In the genomic region with DNA sequence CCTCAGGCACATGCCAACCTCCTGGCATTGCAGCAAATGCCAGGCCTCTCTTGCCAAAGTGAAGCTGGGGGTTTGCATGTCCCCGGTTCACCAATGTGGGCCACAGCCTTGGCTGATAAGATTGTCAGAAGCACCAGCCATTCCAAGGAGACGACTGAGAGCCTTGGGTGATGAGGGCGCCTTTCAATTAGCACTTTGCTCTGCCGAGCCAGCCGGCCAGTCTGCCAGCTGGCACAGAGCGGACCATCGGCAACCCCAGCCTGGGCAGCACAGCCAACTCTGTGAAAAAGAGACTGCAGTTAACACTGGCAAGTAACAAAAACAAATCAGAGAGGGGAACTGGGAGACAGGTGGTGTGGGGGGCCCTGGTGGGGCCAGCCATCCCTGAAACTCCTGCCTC, we compare ENCODE assay signal across 20 cellular contexts.
DNase-seq lines count a peak whose midpoint lies in the region; ATAC-seq, FAIRE-seq and TF ChIP-seq lines count a peak whose summit lies in the region.
"Had no signal": no experiment of that assay in that cellular context is flagged by ENCODE, and none has a peak within 500 bp of the region (broad histone marks: within the 10 kb centered on the region; RNA-seq: fewer than 3 reads in every experiment).

No MANE protein-coding gene starts in this region.

- H3K27me3 ChIP-seq in astrocyte (ENCODE audit: insufficient read depth, low read length) (no peaks in the 10 kb centered on the region), osteoblast (ENCODE audit: insufficient read depth, low read length) (no peaks in the 10 kb centered on the region)
- H3K27me3 ChIP-seq: ovary had no signal

- H2AFZ ChIP-seq in astrocyte (ENCODE audit: low read depth, low read length) (peak overlapping the region; percentile 67), osteoblast (ENCODE audit: low read length) (peak overlapping the region; percentile 73)

- TF ChIP-seq CTCF in astrocyte (IDR thresholded peaks at IDR 0.05; ENCODE audit: insufficient read depth, low read depth, low read length) = no peak
- no peak for TF ChIP-seq CTCF in osteoblast (IDR thresholded peaks at IDR 0.05; ENCODE audit: extremely low read depth, low read depth, low read length)

- H3K4me3 Mint-ChIP-seq in astrocyte (ENCODE audit: unreplicated experiment) = no peak overlapping the region
- H3K4me3 Mint-ChIP-seq: activated CD8-positive, alpha-beta T cell treated with anti-CD3 and anti-CD28 coated beads, Interleukin-2, amount 10 ng/mL, durations not matched to agents 7 days and 5 days; activated naive CD8-positive, alpha-beta T cell; activated T-cell treated with anti-CD3 and anti-CD28 coated beads, Interleukin-2, amount 50 U/mL, for 72 hours; HFFc6; stimulated activated naive CD8-positive, alpha-beta T cell treated with anti-CD3 and anti-CD28 coated beads, Interleukin-15, amount 100 ng/mL, for 72 hours had no signal

- peak overlapping the region; percentile 37 for H3K4me2 ChIP-seq in astrocyte (ENCODE audit: low read length)
- H3K4me2 ChIP-seq in osteoblast (ENCODE audit: insufficient read depth, low read length) = peak overlapping the region; percentile 2

- no peaks in the 10 kb centered on the region for H4K20me1 ChIP-seq in astrocyte (ENCODE audit: insufficient read depth, low read length)
- H4K20me1 ChIP-seq in osteoblast (ENCODE audit: insufficient read depth, low read length) = no peaks in the 10 kb centered on the region

- no peak for ATAC-seq in stimulated activated naive CD8-positive, alpha-beta T cell treated with anti-CD3 and anti-CD28 coated beads, Interleukin-15, Interleukin-2, amounts not matched to agents 100 U/mL and 50 U/mL, for 24 hours
- no peak for ATAC-seq in GM21515 (IDR thresholded peaks at IDR 0.05; ENCODE audit: unreplicated experiment)
- no peak for ATAC-seq in activated CD4-positive, CD25-positive, alpha-beta regulatory T cell treated with anti-CD3 and anti-CD28 coated beads, Interleukin-2, amount 50 U/mL, for 24 hours
- ATAC-seq: activated CD8-positive, alpha-beta T cell treated with anti-CD3 and anti-CD28 coated beads, Interleukin-2, amount 10 ng/mL, durations not matched to agents 7 days and 5 days; activated T-cell treated with anti-CD3 and anti-CD28 coated beads, Interleukin-2, amount 50 U/mL, for 72 hours; stimulated activated naive CD8-positive, alpha-beta T cell treated with anti-CD3 and anti-CD28 coated beads, Interleukin-15, amount 100 ng/mL, for 72 hours had no signal

- no peak overlapping the region for H3K27ac ChIP-seq in astrocyte (ENCODE audit: low read depth, low read length)
- no peak overlapping the region for H3K27ac ChIP-seq in osteoblast (ENCODE audit: low read depth, low read length)
- no peak overlapping the region for H3K27ac ChIP-seq in substantia nigra (ENCODE audit: low read depth, low read length, poor library complexity, severe bottlenecking)
- H3K27ac ChIP-seq: ovary, WERI-Rb-1 had no signal

- H3K79me2 ChIP-seq in astrocyte (ENCODE audit: insufficient read depth, low read length) (no peaks in the 10 kb centered on the region), osteoblast (ENCODE audit: insufficient read depth, low read length) (no peaks in the 10 kb centered on the region)

- no peak for FAIRE-seq in astrocyte (lab: Jason Lieb, UNC)

- H3K4me1 Mint-ChIP-seq in astrocyte (ENCODE audit: low read depth, unreplicated experiment) = peaks cover 21% of the 10 kb centered on the region
- H3K4me1 Mint-ChIP-seq: stimulated activated naive CD8-positive, alpha-beta T cell treated with anti-CD3 and anti-CD28 coated beads, Interleukin-15, amount 100 ng/mL, for 72 hours had no signal

- H3K9me3 ChIP-seq in astrocyte (ENCODE audit: insufficient read depth, low read depth, low read length) (no peaks in the 10 kb centered on the region), osteoblast (ENCODE audit: low read depth, low read length) (no peaks in the 10 kb centered on the region)
- H3K9me3 ChIP-seq: ovary had no signal

- H3K27me3 Mint-ChIP-seq in astrocyte (ENCODE audit: low read depth, unreplicated experiment) = no peaks in the 10 kb centered on the region
- H3K27me3 Mint-ChIP-seq: stimulated activated naive CD8-positive, alpha-beta T cell treated with anti-CD3 and anti-CD28 coated beads, Interleukin-15, amount 100 ng/mL, for 72 hours had no signal

- no peaks in the 10 kb centered on the region for H3K9me3 Mint-ChIP-seq in astrocyte (ENCODE audit: unreplicated experiment)
- H3K9me3 Mint-ChIP-seq: activated T-cell treated with anti-CD3 and anti-CD28 coated beads, Interleukin-2, amount 50 U/mL, for 72 hours; HFFc6; stimulated activated naive CD8-positive, alpha-beta T cell treated with anti-CD3 and anti-CD28 coated beads, Interleukin-15, amount 100 ng/mL, for 72 hours had no signal

- H3K4me1 ChIP-seq in astrocyte (ENCODE audit: insufficient read depth, low read length) (peaks cover 15% of the 10 kb centered on the region), osteoblast (ENCODE audit: insufficient read depth, low read length) (peaks cover 10% of the 10 kb centered on the region)

- no peak overlapping the region for H3K9ac ChIP-seq in astrocyte (ENCODE audit: low read length)

- no peaks in the 10 kb centered on the region for H3K36me3 Mint-ChIP-seq in astrocyte (ENCODE audit: low read depth, unreplicated experiment)
- H3K36me3 Mint-ChIP-seq: activated naive CD8-positive, alpha-beta T cell had no signal

- DNase-seq in astrocyte (ENCODE audit: low read depth) (no peak), globus pallidus (ENCODE audit: low spot score) (peak; percentile 71), osteoblast (ENCODE audit: insufficient read length, low spot score, missing footprints) (no peak), substantia nigra (lab: John Stamatoyannopoulos, UW) (peak in 36 of 49 donors; percentile 2 to 66 (median 35))
- no peak for DNase-seq in stimulated activated naive CD8-positive, alpha-beta T cell treated with anti-CD3 and anti-CD28 coated beads, Interleukin-15, Interleukin-2, amounts not matched to agents 100 U/mL and 50 U/mL, for 24 hours
- DNase-seq: activated CD8-positive, alpha-beta T cell treated with anti-CD3 and anti-CD28 coated beads, Interleukin-2, amount 10 ng/mL, durations not matched to agents 7 days and 5 days; activated T-cell treated with anti-CD3 and anti-CD28 coated beads, Interleukin-2, amount 50 U/mL, for 72 hours; central memory CD4-positive, alpha-beta T cell; effector memory CD4-positive, alpha-beta T cell; HFFc6; left cardiac atrium; NCI-H1694 treated with DMSO at 0.1 percent for 48 hours; NCI-H510A; ovary; SIG-M5; stimulated activated naive CD8-positive, alpha-beta T cell treated with anti-CD3 and anti-CD28 coated beads, Interleukin-15, amount 100 ng/mL, for 72 hours; WERI-Rb-1 had no signal

- H3K4me3 ChIP-seq in astrocyte (ENCODE audit: insufficient read depth, low read depth, low read length) = no peak overlapping the region
- no peak overlapping the region for H3K4me3 ChIP-seq in osteoblast (ENCODE audit: insufficient read depth, low read length)
- H3K4me3 ChIP-seq: ovary had no signal

- no peaks in the 10 kb centered on the region for H3K36me3 ChIP-seq in astrocyte (ENCODE audit: insufficient read depth, low read length)
- no peaks in the 10 kb centered on the region for H3K36me3 ChIP-seq in osteoblast (ENCODE audit: insufficient read depth, low read length)
- H3K36me3 ChIP-seq: ovary, WERI-Rb-1 had no signal

- H3K27ac Mint-ChIP-seq in astrocyte (ENCODE audit: unreplicated experiment) = no peak overlapping the region
- H3K27ac Mint-ChIP-seq: activated CD8-positive, alpha-beta T cell treated with anti-CD3 and anti-CD28 coated beads, Interleukin-2, amount 10 ng/mL, durations not matched to agents 7 days and 5 days; activated naive CD8-positive, alpha-beta T cell; activated T-cell treated with anti-CD3 and anti-CD28 coated beads, Interleukin-2, amount 50 U/mL, for 72 hours; HFFc6; stimulated activated naive CD8-positive, alpha-beta T cell treated with anti-CD3 and anti-CD28 coated beads, Interleukin-15, amount 100 ng/mL, for 72 hours had no signal

Comparison
In these comparisons a context has a peak if more than half of its experiments do, and no peak if none do; other contexts are left out.
1. DNase-seq: peak in globus pallidus (single experiment) and substantia nigra (36 of 49); none in astrocyte (single experiment), osteoblast (single experiment) and stimulated activated naive CD8-positive, alpha-beta T cell treated with anti-CD3 and anti-CD28 coated beads, Interleukin-15, Interleukin-2, amounts not matched to agents 100 U/mL and 50 U/mL, for 24 hours (single experiment).